ENCODE assay signal across 15 cellular contexts in the genomic region with DNA sequence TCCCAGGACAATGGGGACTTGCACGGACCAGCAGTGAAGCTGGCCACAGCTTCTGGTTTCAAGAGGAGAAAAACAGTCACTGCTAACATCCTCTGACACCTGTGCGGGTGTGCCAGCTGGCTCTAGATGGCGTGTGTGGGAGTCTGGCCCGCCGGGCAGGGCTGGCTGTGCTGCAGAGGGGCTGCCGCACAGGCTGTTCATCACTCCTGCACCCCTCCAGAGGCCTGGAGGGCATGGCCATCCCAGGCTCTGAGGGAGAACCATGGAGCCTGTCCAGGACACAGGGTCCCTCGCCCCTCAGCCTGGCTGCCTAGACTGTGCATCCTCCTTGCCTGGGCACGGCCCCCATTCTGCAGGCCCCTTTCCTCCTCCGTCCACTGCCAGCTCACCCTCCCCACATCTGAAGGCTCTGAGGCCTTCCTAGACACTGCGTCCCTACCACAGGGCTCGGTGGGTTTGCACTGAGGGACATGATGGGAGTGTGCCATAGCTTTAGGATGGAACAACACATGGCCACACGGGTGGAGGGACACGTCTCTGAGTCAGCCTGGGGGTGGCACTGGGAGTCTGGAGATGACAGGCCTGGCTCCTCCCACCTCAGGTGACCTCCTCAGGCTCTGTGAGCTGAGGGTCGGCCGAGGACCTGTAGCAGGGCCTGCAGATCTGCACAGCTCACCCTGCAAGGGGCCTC. TPM values are rescaled to one million over a fixed set of nuclear protein-coding genes. Genes with fewer than 3 reads are reported as not detected.
DNase-seq lines count a peak whose midpoint lies in the region; ATAC-seq and TF ChIP-seq lines count a peak whose summit lies in the region.
"Had no signal": no experiment of that assay in that cellular context is flagged by ENCODE, and none has a peak within 500 bp of the region (broad histone marks: within the 10 kb centered on the region; RNA-seq: fewer than 3 reads in every experiment).

No MANE protein-coding gene starts in this region.

- no peaks in the 10 kb centered on the region for H3K36me3 Mint-ChIP-seq in activated T-cell treated with anti-CD3 and anti-CD28 coated beads, Interleukin-2, amount 50 U/mL, for 72 hours (ENCODE audit: insufficient read depth in 2 of 2)
- H3K36me3 Mint-ChIP-seq in naive thymus-derived CD8-positive, alpha-beta T cell: peaks cover 0 to 2% (median 2%) of the 10 kb centered on the region in 3 donors

- H3K9me3 ChIP-seq in HEK293 (ENCODE audit: control insufficient read depth, insufficient read depth, low read depth, low read length): no peaks in the 10 kb centered on the region
- H3K9me3 ChIP-seq: gastrocnemius medialis, prostate gland had no signal

- H3K27ac ChIP-seq in HEK293 (ENCODE audit: extremely low read depth, low read depth, low read length): no peak overlapping the region
- H3K27ac ChIP-seq: brain microvascular endothelial cell, gastrocnemius medialis, HL-60, PC-9, prostate gland had no signal

- TF ChIP-seq CTCF in HEK293 (tag by site-specific recombination; IDR thresholded peaks at IDR 0.05): 0 out of 2 replicates have a peak, but pooled peaks have one; percentile 16

- ATAC-seq in activated T-cell treated with anti-CD3 and anti-CD28 coated beads, Interleukin-2, amount 50 U/mL, for 72 hours (replicated peaks in 1 of 2): peak; percentile 22 to 34
- peak; percentile 31 to 37 for ATAC-seq in naive thymus-derived CD8-positive, alpha-beta T cell
- ATAC-seq in left lobe of liver: no peak
- ATAC-seq: gastrocnemius medialis; stimulated activated memory B cell treated with anti-CD40 and anti-IgM and Interleukin-4, amounts not matched to agents 10 μg/mL and 1 μg/mL and 100 μg/mL, for 72 hours had no signal

- peak; percentile 38 for DNase-seq in activated CD8-positive, alpha-beta memory T cell treated with anti-CD3 and anti-CD28 coated beads, Interleukin-2, amount 50 U/mL, for 4 hours
- no peak for DNase-seq in activated CD8-positive, alpha-beta memory T cell treated with anti-CD3 and anti-CD28 coated beads, Interleukin-2, amount 50 U/mL, for 48 hours
- DNase-seq in activated T-cell treated with anti-CD3 and anti-CD28 coated beads, Interleukin-2, amount 50 U/mL, for 72 hours: peak; percentile 33 to 44
- DNase-seq in naive thymus-derived CD8-positive, alpha-beta T cell: peak in 7 of 10 donors; percentile 30 to 71 (median 43)
- no peak for DNase-seq in GM03348 (ENCODE audit: low spot score)
- no peak for DNase-seq in left lobe of liver (ENCODE audit: low spot score)
- no peak for DNase-seq in NCI-H2107 (lab: John Stamatoyannopoulos, UW)
- DNase-seq: brain microvascular endothelial cell, DMS79, gastrocnemius medialis, PC-9 had no signal

- H3K9me3 Mint-ChIP-seq in activated T-cell treated with anti-CD3 and anti-CD28 coated beads, Interleukin-2, amount 50 U/mL, for 72 hours: no peaks in the 10 kb centered on the region
- H3K9me3 Mint-ChIP-seq in naive thymus-derived CD8-positive, alpha-beta T cell: no peaks in the 10 kb centered on the region
- H3K9me3 Mint-ChIP-seq: stimulated activated memory B cell treated with anti-CD40 and anti-IgM and Interleukin-4, amounts not matched to agents 10 μg/mL and 1 μg/mL and 100 μg/mL, for 72 hours had no signal

- H3K4me3 ChIP-seq in HEK293 (ENCODE audit: low read depth, low read length): no peak overlapping the region
- H3K4me3 ChIP-seq: gastrocnemius medialis, PC-9, prostate gland had no signal

- H3K36me3 ChIP-seq in HEK293 (ENCODE audit: control insufficient read depth in 2 of 2, insufficient read depth in 1 of 2, low read length in 2 of 2): peaks cover 0 to 28% of the 10 kb centered on the region in 2 experiments; a peak in 1 of 3 replicates
- H3K36me3 ChIP-seq: prostate gland had no signal

- POLR2A ChIA-PET in HEK293 (lab: Yijun Ruan, JAX): interaction anchor here (1.2 kb wide), 2 partner anchors 12 to 42 kb away, joined by 3 to 4 read pairs; a partner anchor contains a TSS
- POLR2A ChIA-PET in naive thymus-derived CD8-positive, alpha-beta T cell (lab: Charles Lee): interaction anchor here (0.5 to 2.2 kb wide), 11 partner anchors 10 to 166 kb away, joined by 3 to 24 read pairs (median 3); a partner anchor contains a TSS

- H3K4me1 ChIP-seq in HEK293 (ENCODE audit: control insufficient read depth, insufficient read depth, low read length): peaks cover 4% of the 10 kb centered on the region
- H3K4me1 ChIP-seq: gastrocnemius medialis had no signal

- no peak overlapping the region for H3K4me3 Mint-ChIP-seq in activated T-cell treated with anti-CD3 and anti-CD28 coated beads, Interleukin-2, amount 50 U/mL, for 72 hours
- H3K4me3 Mint-ChIP-seq in naive thymus-derived CD8-positive, alpha-beta T cell: peak overlapping the region in 8 of 10 donors; percentile 19 to 69 (median 54)
- H3K4me3 Mint-ChIP-seq: stimulated activated memory B cell treated with anti-CD40 and anti-IgM and Interleukin-4, amounts not matched to agents 10 μg/mL and 1 μg/mL and 100 μg/mL, for 72 hours had no signal

- H3K27me3 Mint-ChIP-seq in activated T-cell treated with anti-CD3 and anti-CD28 coated beads, Interleukin-2, amount 50 U/mL, for 72 hours (ENCODE audit: low read depth): no peaks in the 10 kb centered on the region
- H3K27me3 Mint-ChIP-seq in naive thymus-derived CD8-positive, alpha-beta T cell: no peaks in the 10 kb centered on the region
- H3K27me3 Mint-ChIP-seq: stimulated activated memory B cell treated with anti-CD40 and anti-IgM and Interleukin-4, amounts not matched to agents 10 μg/mL and 1 μg/mL and 100 μg/mL, for 72 hours had no signal

- H3K4me1 Mint-ChIP-seq in activated T-cell treated with anti-CD3 and anti-CD28 coated beads, Interleukin-2, amount 50 U/mL, for 72 hours (ENCODE audit: low read depth): peaks cover 49% of the 10 kb centered on the region
- H3K4me1 Mint-ChIP-seq in naive thymus-derived CD8-positive, alpha-beta T cell: peaks cover 22 to 62% (median 54%) of the 10 kb centered on the region in 4 donors

- CTCF ChIA-PET in HEK293 (lab: Yijun Ruan, JAX): interaction anchor here (0.6 to 1.9 kb wide), 4 partner anchors 15 to 167 kb away, joined by 3 to 11 read pairs (median 4); no protein-coding TSS in a partner anchor

- H3K27ac Mint-ChIP-seq in activated T-cell treated with anti-CD3 and anti-CD28 coated beads, Interleukin-2, amount 50 U/mL, for 72 hours: no peak overlapping the region
- peak overlapping the region in 9 of 10 donors; percentile 66 to 100 (median 85) for H3K27ac Mint-ChIP-seq in naive thymus-derived CD8-positive, alpha-beta T cell
- H3K27ac Mint-ChIP-seq: stimulated activated memory B cell treated with anti-CD40 and anti-IgM and Interleukin-4, amounts not matched to agents 10 μg/mL and 1 μg/mL and 100 μg/mL, for 72 hours had no signal

TF ChIP-seq in HEK293, 187 proteins besides CTCF, POLR2A, EP300 and RAD21 (continues in another document):
- TF ChIP-seq, protein P1, sequence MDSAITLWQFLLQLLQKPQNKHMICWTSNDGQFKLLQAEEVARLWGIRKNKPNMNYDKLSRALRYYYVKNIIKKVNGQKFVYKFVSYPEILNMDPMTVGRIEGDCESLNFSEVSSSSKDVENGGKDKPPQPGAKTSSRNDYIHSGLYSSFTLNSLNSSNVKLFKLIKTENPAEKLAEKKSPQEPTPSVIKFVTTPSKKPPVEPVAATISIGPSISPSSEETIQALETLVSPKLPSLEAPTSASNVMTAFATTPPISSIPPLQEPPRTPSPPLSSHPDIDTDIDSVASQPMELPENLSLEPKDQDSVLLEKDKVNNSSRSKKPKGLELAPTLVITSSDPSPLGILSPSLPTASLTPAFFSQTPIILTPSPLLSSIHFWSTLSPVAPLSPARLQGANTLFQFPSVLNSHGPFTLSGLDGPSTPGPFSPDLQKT (IDR thresholded peaks at IDR 0.05; ENCODE audit: borderline replicate concordance, low read depth, low read length): no peak

RNA-seq across cellular contexts. Expression of a gene that starts 42.1 kb away (rescaled TPM):
- total RNA-seq in activated T-cell treated with anti-CD3 and anti-CD28 coated beads, Interleukin-2, amount 50 U/mL, for 72 hours: 10 to 100 TPM; 13.9 to 20.5 TPM
- 10 to 100 TPM; 11.0 to 12.5 TPM for total RNA-seq in naive thymus-derived CD8-positive, alpha-beta T cell
- polyA plus RNA-seq in naive thymus-derived CD8-positive, alpha-beta T cell: 10 to 100 TPM; 12.2 to 18.7 (median 17.3) TPM
- 4.3 TPM for total RNA-seq in left lobe of liver

RNA-seq across cellular contexts. Expression of a gene that starts 42.1 kb away (rescaled TPM):
- 10 to 100 TPM; 15.0 to 16.3 TPM for total RNA-seq in activated T-cell treated with anti-CD3 and anti-CD28 coated beads, Interleukin-2, amount 50 U/mL, for 72 hours
- total RNA-seq in naive thymus-derived CD8-positive, alpha-beta T cell: 10 to 100 TPM; 30.9 to 33.0 TPM
- polyA plus RNA-seq in naive thymus-derived CD8-positive, alpha-beta T cell: 10 to 100 TPM in 2 of 3 donors, 1 to 10 TPM in 1; 7.0 to 14.3 (median 13.4) TPM
- total RNA-seq in left lobe of liver: 9.4 TPM

RNA-seq across cellular contexts. Expression of a gene that starts 44.8 kb away (rescaled TPM):
- total RNA-seq in activated T-cell treated with anti-CD3 and anti-CD28 coated beads, Interleukin-2, amount 50 U/mL, for 72 hours: 100 to 1,000 TPM in 1 of 2 donors, 10 to 100 TPM in 1; 97.4 to 101 TPM
- total RNA-seq in naive thymus-derived CD8-positive, alpha-beta T cell: 10 to 100 TPM; 40.7 to 43.0 TPM
- polyA plus RNA-seq in naive thymus-derived CD8-positive, alpha-beta T cell: 10 to 100 TPM; 92.1 to 97.2 (median 92.6) TPM
- total RNA-seq in left lobe of liver: 145 TPM

RNA-seq across cellular contexts. Expression of a gene that starts 44.8 kb away (rescaled TPM):
- 10 to 100 TPM; 21.3 to 23.4 TPM for total RNA-seq in activated T-cell treated with anti-CD3 and anti-CD28 coated beads, Interleukin-2, amount 50 U/mL, for 72 hours
- 10 to 100 TPM; 33.4 to 33.8 TPM for total RNA-seq in naive thymus-derived CD8-positive, alpha-beta T cell
- polyA plus RNA-seq in naive thymus-derived CD8-positive, alpha-beta T cell: 10 to 100 TPM in 2 of 3 donors, 1 to 10 TPM in 1; 6.5 to 14.9 (median 10.6) TPM
- 44.6 TPM for total RNA-seq in left lobe of liver

Comparison
In these comparisons a context has a peak if more than half of its experiments do, and no peak if none do; other contexts are left out.
1. DNase-seq: peak in activated CD8-positive, alpha-beta memory T cell treated with anti-CD3 and anti-CD28 coated beads, Interleukin-2, amount 50 U/mL, for 4 hours (single experiment), activated T-cell treated with anti-CD3 and anti-CD28 coated beads, Interleukin-2, amount 50 U/mL, for 72 hours (2 of 2) and naive thymus-derived CD8-positive, alpha-beta T cell (7 of 10); none in activated CD8-positive, alpha-beta memory T cell treated with anti-CD3 and anti-CD28 coated beads, Interleukin-2, amount 50 U/mL, for 48 hours (single experiment), GM03348 (single experiment), left lobe of liver (single experiment) and NCI-H2107 (single experiment).
2. H3K4me3 Mint-ChIP-seq: peak in naive thymus-derived CD8-positive, alpha-beta T cell (8 of 10); none in activated T-cell treated with anti-CD3 and anti-CD28 coated beads, Interleukin-2, amount 50 U/mL, for 72 hours (0 of 2).